29 cellular contexts compared by ENCODE assay signal in the genomic region with DNA sequence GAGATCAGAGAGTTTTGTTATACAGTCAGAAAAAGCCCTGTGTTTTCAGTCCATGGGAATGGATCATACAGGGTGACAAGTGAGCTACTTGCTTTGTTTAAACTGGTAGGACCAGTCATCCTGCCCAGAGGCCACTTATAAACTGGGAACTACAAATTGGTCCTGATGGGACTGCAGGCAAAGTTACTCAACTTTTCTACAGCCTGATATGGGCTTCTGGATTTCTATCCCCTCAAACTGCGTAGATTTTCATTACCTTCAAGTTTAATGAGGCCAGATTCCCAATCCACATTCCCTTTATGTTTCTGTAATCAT.
"Had no signal": no experiment of that assay in that cellular context is flagged by ENCODE, and none has a peak within 500 bp of the region (broad histone marks: within the 10 kb centered on the region; RNA-seq: fewer than 3 reads in every experiment).

No MANE protein-coding gene starts in this region.

- H3K36me3 ChIP-seq: uterus had no signal

- H3K4me1 Mint-ChIP-seq: mesothelial cell of epicardium, neural progenitor cell had no signal

- H3K27me3 ChIP-seq: foreskin keratinocyte, gastroesophageal sphincter, heart left ventricle, hepatocyte, neural progenitor cell, right atrium auricular region, suprapubic skin, transverse colon, upper lobe of right lung, uterus had no signal

- H3K4me3 ChIP-seq: gastroesophageal sphincter, heart left ventricle, hepatocyte, mucosa of descending colon, neural progenitor cell, right atrium auricular region, smooth muscle cell, suprapubic skin, transverse colon, upper lobe of right lung, uterus had no signal

- H3K27ac ChIP-seq: foreskin keratinocyte, gastroesophageal sphincter, heart left ventricle, hepatocyte, neural progenitor cell, parathyroid adenoma, right atrium auricular region, suprapubic skin, transverse colon, upper lobe of right lung, uterus had no signal

- H3K9me3 ChIP-seq: gastroesophageal sphincter, mucosa of descending colon, suprapubic skin, transverse colon, upper lobe of right lung, uterus had no signal

- H3K27ac Mint-ChIP-seq: effector memory CD8-positive, alpha-beta T cell; naive thymus-derived CD4-positive, alpha-beta T cell; nephron; neural progenitor cell; progenitor cell of endocrine pancreas; stimulated activated naive CD8-positive, alpha-beta T cell treated with anti-CD3 and anti-CD28 coated beads, Interleukin-15, amount 100 ng/mL, for 72 hours had no signal

- H3K9me3 Mint-ChIP-seq: effector memory CD8-positive, alpha-beta T cell had no signal

- DNase-seq: cortex of kidney; effector memory CD8-positive, alpha-beta T cell; foreskin keratinocyte; heart left ventricle; kidney; mesenchymal stem cell; mucosa of descending colon; naive thymus-derived CD4-positive, alpha-beta T cell; stimulated activated CD4-positive, alpha-beta T cell treated with anti-CD3 and anti-CD28 coated beads, Interleukin-12 subunit alpha, Interleukin-12 subunit beta, amount 100 ng/mL, for 4 hours; stimulated activated CD4-positive, alpha-beta T cell treated with anti-CD3 and anti-CD28 coated beads, Interleukin-1b, Interleukin-23, amount 100 ng/mL, for 48 hours; stimulated activated CD4-positive, alpha-beta T cell treated with anti-CD3 and anti-CD28 coated beads, Interleukin-4, amount 100 ng/mL, for 1 hour; stimulated activated CD8-positive, alpha-beta memory T cell treated with anti-CD3 and anti-CD28 coated beads, Interleukin-4, amount 100 ng/mL, for 48 hours; stimulated activated naive CD4-positive, alpha-beta T cell; stimulated activated naive CD8-positive, alpha-beta T cell treated with anti-CD3 and anti-CD28 coated beads, Interleukin-15, amount 100 ng/mL, for 72 hours; transverse colon; upper lobe of right lung; uterus had no signal

- ATAC-seq: effector memory CD8-positive, alpha-beta T cell; foreskin keratinocyte; gastroesophageal sphincter; heart left ventricle; left lobe of liver; mucosa of descending colon; naive thymus-derived CD4-positive, alpha-beta T cell; sciatic nerve; stimulated activated naive CD8-positive, alpha-beta T cell treated with anti-CD3 and anti-CD28 coated beads, Interleukin-15, amount 100 ng/mL, for 72 hours; upper lobe of right lung had no signal

- H3K27me3 Mint-ChIP-seq: effector memory CD8-positive, alpha-beta T cell; naive thymus-derived CD4-positive, alpha-beta T cell; progenitor cell of endocrine pancreas; stimulated activated naive CD8-positive, alpha-beta T cell treated with anti-CD3 and anti-CD28 coated beads, Interleukin-15, amount 100 ng/mL, for 72 hours had no signal

- H3K4me3 Mint-ChIP-seq: effector memory CD8-positive, alpha-beta T cell; mesothelial cell of epicardium; naive thymus-derived CD4-positive, alpha-beta T cell; nephron; neural progenitor cell; stimulated activated naive CD8-positive, alpha-beta T cell treated with anti-CD3 and anti-CD28 coated beads, Interleukin-15, amount 100 ng/mL, for 72 hours had no signal

- H3K4me1 ChIP-seq: foreskin keratinocyte, gastroesophageal sphincter, heart left ventricle, neural progenitor cell, parathyroid adenoma, right atrium auricular region, suprapubic skin, transverse colon, upper lobe of right lung, uterus had no signal
